ENCODE assay signal across 1 cellular context in the genomic region with DNA sequence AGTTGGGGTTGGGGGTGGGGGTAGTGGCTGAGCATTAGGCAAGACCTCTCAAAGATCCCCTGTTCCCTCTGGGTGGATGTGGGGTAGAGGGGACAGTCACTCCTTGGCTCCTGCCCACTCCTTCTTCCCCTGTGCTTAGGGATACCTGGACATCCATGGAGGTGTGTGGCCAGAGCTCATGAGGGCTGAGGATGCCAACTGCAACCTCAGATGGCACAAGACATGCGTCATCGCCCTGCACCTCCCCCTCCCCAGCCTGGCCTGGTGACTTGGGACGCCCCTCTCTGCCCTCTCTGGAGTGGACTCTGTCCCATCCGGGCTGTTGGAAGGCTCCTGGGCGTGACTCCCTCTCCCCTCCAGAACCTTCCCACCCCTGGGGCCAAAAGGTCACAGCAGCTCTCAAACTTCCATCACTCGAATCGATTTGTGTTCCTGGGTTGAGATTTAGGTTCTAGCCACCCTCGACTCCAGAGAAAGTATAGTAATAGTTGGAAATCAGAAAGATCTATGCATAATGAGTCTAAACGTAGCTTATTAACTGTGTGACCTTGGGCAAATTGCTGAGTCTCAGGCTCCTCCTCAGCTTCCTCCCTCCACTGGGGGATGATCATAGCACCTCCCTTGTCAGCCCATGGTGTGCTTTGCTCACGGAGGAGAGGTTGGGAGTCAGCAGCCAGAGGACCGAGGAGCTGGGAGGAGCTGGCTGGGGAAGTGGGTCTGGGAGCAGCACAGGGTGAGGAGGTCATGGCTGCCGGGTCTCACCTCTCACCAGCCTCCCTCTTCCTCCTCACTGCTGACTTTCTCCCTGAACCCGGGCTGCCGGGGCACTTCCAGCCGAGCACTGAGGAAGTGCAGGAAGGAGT.
TF ChIP-seq lines count a peak whose summit lies in the region.

No MANE protein-coding gene starts in this region.

TF ChIP-seq in K562, 482 proteins besides CTCF, POLR2A, EP300 and RAD21 (continued from another document and continues in another):
- TF ChIP-seq, protein P1, sequence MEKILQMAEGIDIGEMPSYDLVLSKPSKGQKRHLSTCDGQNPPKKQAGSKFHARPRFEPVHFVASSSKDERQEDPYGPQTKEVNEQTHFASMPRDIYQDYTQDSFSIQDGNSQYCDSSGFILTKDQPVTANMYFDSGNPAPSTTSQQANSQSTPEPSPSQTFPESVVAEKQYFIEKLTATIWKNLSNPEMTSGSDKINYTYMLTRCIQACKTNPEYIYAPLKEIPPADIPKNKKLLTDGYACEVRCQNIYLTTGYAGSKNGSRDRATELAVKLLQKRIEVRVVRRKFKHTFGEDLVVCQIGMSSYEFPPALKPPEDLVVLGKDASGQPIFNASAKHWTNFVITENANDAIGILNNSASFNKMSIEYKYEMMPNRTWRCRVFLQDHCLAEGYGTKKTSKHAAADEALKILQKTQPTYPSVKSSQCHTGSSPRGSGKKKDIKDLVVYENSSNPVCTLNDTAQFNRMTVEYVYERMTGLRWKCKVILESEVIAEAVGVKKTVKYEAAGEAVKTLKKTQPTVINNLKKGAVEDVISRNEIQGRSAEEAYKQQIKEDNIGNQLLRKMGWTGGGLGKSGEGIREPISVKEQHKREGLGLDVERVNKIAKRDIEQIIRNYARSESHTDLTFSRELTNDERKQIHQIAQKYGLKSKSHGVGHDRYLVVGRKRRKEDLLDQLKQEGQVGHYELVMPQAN (IDR thresholded peaks at IDR 0.05; ENCODE audit: borderline replicate concordance), result no peak
- TF ChIP-seq NCOA4 (IDR thresholded peaks at IDR 0.05; ENCODE audit: partially characterized antibody) (no peak), PCBP1 (IDR thresholded peaks at IDR 0.05; ENCODE audit: low read depth, low read length, poor library complexity, severe bottlenecking) (no peak), NFXL1 (CRISPR knock-in tag; IDR thresholded peaks at IDR 0.05) (no peak), SMAD2 (IDR thresholded peaks at IDR 0.05; ENCODE audit: low read depth, low read length) (no peak), BACH1 (tag; IDR thresholded peaks at IDR 0.05) (no peak; the same call in 1 of the 2 replicates), TAF7 (tag; IDR thresholded peaks at IDR 0.05) (no peak), HNRNPUL1 (IDR thresholded peaks at IDR 0.05; ENCODE audit: low read length) (no peak), BRD4 (IDR thresholded peaks at IDR 0.05) (peak; percentile 33; the same call in 1 of the 2 replicates), TCF7L2 (IDR thresholded peaks at IDR 0.05; ENCODE audit: low read depth, low read length) (no peak), SIN3A (IDR thresholded peaks at IDR 0.05; ENCODE audit: borderline replicate concordance in 2 of 2, control insufficient read depth in 1 of 2, low read depth in 2 of 2, low read length in 2 of 2) (no peak), CCAR2 (IDR thresholded peaks at IDR 0.05; ENCODE audit: low read depth, low read length) (no peak), SMAD4 (CRISPR knock-in tag; conservative IDR thresholded peaks at IDR 0.05) (peak; percentile 24; the same call in 1 of the 2 replicates), TEAD2 (tag; IDR thresholded peaks at IDR 0.05) (no peak), MCM2 (IDR thresholded peaks at IDR 0.05; ENCODE audit: low read depth) (no peak), ILK (tag; IDR thresholded peaks at IDR 0.05; ENCODE audit: borderline replicate concordance, low read depth) (no peak), CSDE1 (IDR thresholded peaks at IDR 0.05) (0 out of 4 replicates have a peak, but pooled peaks of 1 of the 2 experiments have one; percentile 32), CREM (IDR thresholded peaks at IDR 0.05; ENCODE audit: low read depth) (peak; percentile 60), GTF2A2 (tag; IDR thresholded peaks at IDR 0.05) (no peak), GTF2F1 (IDR thresholded peaks at IDR 0.05; ENCODE audit: low read depth, low read length) (no peak), ZNF785 (CRISPR knock-in tag; IDR thresholded peaks at IDR 0.05) (no peak), SRF (CRISPR knock-in tag; IDR thresholded peaks at IDR 0.05) (peak in 1 of 2 experiments; percentile 73; a peak in 1 of 4 replicates), ZNF253 (CRISPR knock-in tag; conservative IDR thresholded peaks at IDR 0.05) (no peak), TRIM28 (IDR thresholded peaks at IDR 0.05) (no peak), CBFB (CRISPR knock-in tag; IDR thresholded peaks at IDR 0.05) (no peak), SIRT6 (IDR thresholded peaks at IDR 0.05; ENCODE audit: low read depth, low read length) (no peak), MTA3 (IDR thresholded peaks at IDR 0.05; ENCODE audit: borderline replicate concordance) (peak; percentile 61; the same call in 1 of the 2 replicates), TSC22D4 (tag; IDR thresholded peaks at IDR 0.05) (no peak), SNAPC5 (CRISPR knock-in tag; IDR thresholded peaks at IDR 0.05) (no peak), EZH2 (IDR thresholded peaks at IDR 0.05; ENCODE audit: borderline replicate concordance, low read depth, low read length) (no peak), FOXP1 (CRISPR knock-in tag; IDR thresholded peaks at IDR 0.05) (no peak), GABPA (tag; conservative IDR thresholded peaks at IDR 0.05; ENCODE audit: low read depth) (peak; percentile 58; the same call in 1 of the 2 replicates), ARHGAP35 (IDR thresholded peaks at IDR 0.05; ENCODE audit: partially characterized antibody) (no peak), PTTG1 (tag; IDR thresholded peaks at IDR 0.05; ENCODE audit: low read depth) (no peak), SUPT5H (IDR thresholded peaks at IDR 0.05) (peak; percentile 68), SREBF2 (CRISPR knock-in tag; IDR thresholded peaks at IDR 0.05) (no peak), ZNF232 (CRISPR knock-in tag; IDR thresholded peaks at IDR 0.05) (no peak), SP2 (IDR thresholded peaks at IDR 0.05; ENCODE audit: extremely low read depth, low read depth, low read length, poor library complexity, severe bottlenecking) (no peak), ARNT (IDR thresholded peaks at IDR 0.05) (peak in 1 of 2 experiments; percentile 59; a peak in 1 of 4 replicates), NR0B1 (IDR thresholded peaks at IDR 0.05; ENCODE audit: partially characterized antibody) (no peak), E2F8 (IDR thresholded peaks at IDR 0.05; ENCODE audit: low read depth, partially characterized antibody) (no peak), ZNF121 (CRISPR knock-in tag; conservative IDR thresholded peaks at IDR 0.05) (no peak), ESRRA (IDR thresholded peaks at IDR 0.05; ENCODE audit: borderline replicate concordance, low read depth) (peak; percentile 97), ZNF764 (CRISPR knock-in tag; IDR thresholded peaks at IDR 0.05; ENCODE audit: low read depth) (no peak), ETV1 (tag; conservative IDR thresholded peaks at IDR 0.05; ENCODE audit: low read depth) (peak; percentile 20), ZNF830 (CRISPR knock-in tag; IDR thresholded peaks at IDR 0.05) (peak; percentile 87; the same call in 1 of the 2 replicates), POLR2G (IDR thresholded peaks at IDR 0.05; ENCODE audit: low read depth, low read length) (peak; percentile 63), ZNF239 (CRISPR knock-in tag; IDR thresholded peaks at IDR 0.05) (no peak), ZNF695 (CRISPR knock-in tag; IDR thresholded peaks at IDR 0.05) (no peak)
- TF ChIP-seq, protein P2, sequence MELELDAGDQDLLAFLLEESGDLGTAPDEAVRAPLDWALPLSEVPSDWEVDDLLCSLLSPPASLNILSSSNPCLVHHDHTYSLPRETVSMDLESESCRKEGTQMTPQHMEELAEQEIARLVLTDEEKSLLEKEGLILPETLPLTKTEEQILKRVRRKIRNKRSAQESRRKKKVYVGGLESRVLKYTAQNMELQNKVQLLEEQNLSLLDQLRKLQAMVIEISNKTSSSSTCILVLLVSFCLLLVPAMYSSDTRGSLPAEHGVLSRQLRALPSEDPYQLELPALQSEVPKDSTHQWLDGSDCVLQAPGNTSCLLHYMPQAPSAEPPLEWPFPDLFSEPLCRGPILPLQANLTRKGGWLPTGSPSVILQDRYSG (tag; conservative IDR thresholded peaks at IDR 0.05; ENCODE audit: low read depth), result peak; percentile 62; the same call in 1 of the 2 replicates
- TF ChIP-seq, protein P3, sequence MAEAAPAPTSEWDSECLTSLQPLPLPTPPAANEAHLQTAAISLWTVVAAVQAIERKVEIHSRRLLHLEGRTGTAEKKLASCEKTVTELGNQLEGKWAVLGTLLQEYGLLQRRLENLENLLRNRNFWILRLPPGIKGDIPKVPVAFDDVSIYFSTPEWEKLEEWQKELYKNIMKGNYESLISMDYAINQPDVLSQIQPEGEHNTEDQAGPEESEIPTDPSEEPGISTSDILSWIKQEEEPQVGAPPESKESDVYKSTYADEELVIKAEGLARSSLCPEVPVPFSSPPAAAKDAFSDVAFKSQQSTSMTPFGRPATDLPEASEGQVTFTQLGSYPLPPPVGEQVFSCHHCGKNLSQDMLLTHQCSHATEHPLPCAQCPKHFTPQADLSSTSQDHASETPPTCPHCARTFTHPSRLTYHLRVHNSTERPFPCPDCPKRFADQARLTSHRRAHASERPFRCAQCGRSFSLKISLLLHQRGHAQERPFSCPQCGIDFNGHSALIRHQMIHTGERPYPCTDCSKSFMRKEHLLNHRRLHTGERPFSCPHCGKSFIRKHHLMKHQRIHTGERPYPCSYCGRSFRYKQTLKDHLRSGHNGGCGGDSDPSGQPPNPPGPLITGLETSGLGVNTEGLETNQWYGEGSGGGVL (CRISPR knock-in tag; IDR thresholded peaks at IDR 0.05), result no peak
- TF ChIP-seq, protein P4, sequence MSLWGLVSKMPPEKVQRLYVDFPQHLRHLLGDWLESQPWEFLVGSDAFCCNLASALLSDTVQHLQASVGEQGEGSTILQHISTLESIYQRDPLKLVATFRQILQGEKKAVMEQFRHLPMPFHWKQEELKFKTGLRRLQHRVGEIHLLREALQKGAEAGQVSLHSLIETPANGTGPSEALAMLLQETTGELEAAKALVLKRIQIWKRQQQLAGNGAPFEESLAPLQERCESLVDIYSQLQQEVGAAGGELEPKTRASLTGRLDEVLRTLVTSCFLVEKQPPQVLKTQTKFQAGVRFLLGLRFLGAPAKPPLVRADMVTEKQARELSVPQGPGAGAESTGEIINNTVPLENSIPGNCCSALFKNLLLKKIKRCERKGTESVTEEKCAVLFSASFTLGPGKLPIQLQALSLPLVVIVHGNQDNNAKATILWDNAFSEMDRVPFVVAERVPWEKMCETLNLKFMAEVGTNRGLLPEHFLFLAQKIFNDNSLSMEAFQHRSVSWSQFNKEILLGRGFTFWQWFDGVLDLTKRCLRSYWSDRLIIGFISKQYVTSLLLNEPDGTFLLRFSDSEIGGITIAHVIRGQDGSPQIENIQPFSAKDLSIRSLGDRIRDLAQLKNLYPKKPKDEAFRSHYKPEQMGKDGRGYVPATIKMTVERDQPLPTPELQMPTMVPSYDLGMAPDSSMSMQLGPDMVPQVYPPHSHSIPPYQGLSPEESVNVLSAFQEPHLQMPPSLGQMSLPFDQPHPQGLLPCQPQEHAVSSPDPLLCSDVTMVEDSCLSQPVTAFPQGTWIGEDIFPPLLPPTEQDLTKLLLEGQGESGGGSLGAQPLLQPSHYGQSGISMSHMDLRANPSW (CRISPR knock-in tag; IDR thresholded peaks at IDR 0.05), result no peak
- TF ChIP-seq, protein P5, sequence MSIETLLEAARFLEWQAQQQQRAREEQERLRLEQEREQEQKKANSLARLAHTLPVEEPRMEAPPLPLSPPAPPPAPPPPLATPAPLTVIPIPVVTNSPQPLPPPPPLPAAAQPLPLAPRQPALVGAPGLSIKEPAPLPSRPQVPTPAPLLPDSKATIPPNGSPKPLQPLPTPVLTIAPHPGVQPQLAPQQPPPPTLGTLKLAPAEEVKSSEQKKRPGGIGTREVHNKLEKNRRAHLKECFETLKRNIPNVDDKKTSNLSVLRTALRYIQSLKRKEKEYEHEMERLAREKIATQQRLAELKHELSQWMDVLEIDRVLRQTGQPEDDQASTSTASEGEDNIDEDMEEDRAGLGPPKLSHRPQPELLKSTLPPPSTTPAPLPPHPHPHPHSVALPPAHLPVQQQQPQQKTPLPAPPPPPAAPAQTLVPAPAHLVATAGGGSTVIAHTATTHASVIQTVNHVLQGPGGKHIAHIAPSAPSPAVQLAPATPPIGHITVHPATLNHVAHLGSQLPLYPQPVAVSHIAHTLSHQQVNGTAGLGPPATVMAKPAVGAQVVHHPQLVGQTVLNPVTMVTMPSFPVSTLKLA (conservative IDR thresholded peaks at IDR 0.05), result peak in 1 of 2 experiments; percentile 46; a peak in 1 of 4 replicates
- TF ChIP-seq, protein P6, sequence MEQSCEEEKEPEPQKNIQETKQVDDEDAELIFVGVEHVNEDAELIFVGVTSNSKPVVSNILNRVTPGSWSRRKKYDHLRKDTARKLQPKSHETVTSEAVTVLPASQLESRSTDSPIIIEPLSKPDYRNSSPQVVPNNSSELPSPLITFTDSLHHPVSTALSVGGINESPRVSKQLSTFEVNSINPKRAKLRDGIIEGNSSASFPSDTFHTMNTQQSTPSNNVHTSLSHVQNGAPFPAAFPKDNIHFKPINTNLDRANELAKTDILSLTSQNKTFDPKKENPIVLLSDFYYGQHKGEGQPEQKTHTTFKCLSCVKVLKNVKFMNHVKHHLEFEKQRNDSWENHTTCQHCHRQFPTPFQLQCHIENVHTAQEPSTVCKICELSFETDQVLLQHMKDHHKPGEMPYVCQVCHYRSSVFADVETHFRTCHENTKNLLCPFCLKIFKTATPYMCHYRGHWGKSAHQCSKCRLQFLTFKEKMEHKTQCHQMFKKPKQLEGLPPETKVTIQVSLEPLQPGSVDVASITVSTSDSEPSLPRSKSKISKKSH (CRISPR knock-in tag; IDR thresholded peaks at IDR 0.05), result no peak
